ENCODE assay signal across 8 cellular contexts in genomic region chr11:111765984-111766833, GRCh38. TPM values are rescaled to one million over a fixed set of nuclear protein-coding genes. Genes with fewer than 3 reads are reported as not detected.
DNase-seq lines count a peak whose midpoint lies in the region; ATAC-seq and TF ChIP-seq lines count a peak whose summit lies in the region.

TSS of gene PPP2R1B (minus strand) at chr11:111766389. CDS start at chr11:111766361, 28 bp downstream.

- H3K4me1 Mint-ChIP-seq in activated CD4-positive, alpha-beta T cell treated with anti-CD3 and anti-CD28 coated beads, Interleukin-2, amount 10 ng/mL, durations not matched to agents 24 days and 14 days = peaks cover 31% of the 10 kb centered on the region

- H3K4me3 ChIP-seq in coronary artery = peak within 1 kb of the TSS; percentile 93

- H3K9me3 Mint-ChIP-seq in activated CD4-positive, alpha-beta T cell treated with anti-CD3 and anti-CD28 coated beads, Interleukin-2, amount 10 ng/mL, durations not matched to agents 24 days and 14 days = no peaks in the 10 kb centered on the region

- H3K27me3 Mint-ChIP-seq in activated CD4-positive, alpha-beta T cell treated with anti-CD3 and anti-CD28 coated beads, Interleukin-2, amount 10 ng/mL, durations not matched to agents 24 days and 14 days = no peaks in the 10 kb centered on the region

- ATAC-seq in GM19035 (IDR thresholded peaks at IDR 0.05; ENCODE audit: unreplicated experiment) (peak; percentile 93), HG03342 (IDR thresholded peaks at IDR 0.05; ENCODE audit: unreplicated experiment) (peak; percentile 86), left colon (peak; percentile 94)

- H3K27ac Mint-ChIP-seq in activated CD4-positive, alpha-beta T cell treated with anti-CD3 and anti-CD28 coated beads, Interleukin-2, amount 10 ng/mL, durations not matched to agents 24 days and 14 days = peak within 1 kb of the TSS; percentile 98

- H3K4me3 Mint-ChIP-seq in activated CD4-positive, alpha-beta T cell treated with anti-CD3 and anti-CD28 coated beads, Interleukin-2, amount 10 ng/mL, durations not matched to agents 24 days and 14 days = peak within 1 kb of the TSS; percentile 85

- H3K36me3 Mint-ChIP-seq in activated CD4-positive, alpha-beta T cell treated with anti-CD3 and anti-CD28 coated beads, Interleukin-2, amount 10 ng/mL, durations not matched to agents 24 days and 14 days (ENCODE audit: low read depth) = peaks cover 35% of the 10 kb centered on the region

- TF ChIP-seq CTCF in coronary artery (IDR thresholded peaks at IDR 0.05) = no peak

- peak within 1 kb of the TSS; percentile 92 to 95 for H3K27ac ChIP-seq in coronary artery

- intact Hi-C loops in activated CD4-positive, alpha-beta T cell treated with anti-CD3 and anti-CD28 coated beads, Interleukin-2, amount 10 ng/mL, durations not matched to agents 24 days and 14 days (cut with micrococcal nuclease) = loop anchor here (1.0 to 5.0 kb wide), 6 partner anchors 75 to 306 kb away; partner anchors contain the start of genes CFAP68, DLAT, FDXACB1 and NKAPD1
- intact Hi-C loops in left colon (cut with DNase I, micrococcal nuclease) = loop anchor here in 1 of 2 donors (5.0 kb wide), 1 partner anchor 164 kb away; the partner anchor contains the start of gene SIK2

- peak; percentile 61 to 69 for DNase-seq in AML-193 (lab: John Stamatoyannopoulos, UW)
- peak; percentile 82 for DNase-seq in NCI-H510A treated with DMSO at 0.1 percent for 48 hours (lab: John Stamatoyannopoulos, UW)
- peak; percentile 91 for DNase-seq in activated CD4-positive, alpha-beta T cell treated with anti-CD3 and anti-CD28 coated beads, Interleukin-2, amount 10 ng/mL, durations not matched to agents 24 days and 14 days
- peak; percentile 90 for DNase-seq in coronary artery (ENCODE audit: low spot score)
- DNase-seq in left colon = peak; percentile 72 to 83
- DNase-seq in stimulated activated CD4-positive, alpha-beta T cell treated with anti-CD3 and anti-CD28 coated beads, Interleukin-2, amount 100 ng/mL, for 24 hours = peak; percentile 77 to 78

RNA-seq across cellular contexts. Expression of gene PPP2R1B, which starts in this region (rescaled TPM):
- total RNA-seq in activated CD4-positive, alpha-beta T cell treated with anti-CD3 and anti-CD28 coated beads, Interleukin-2, amount 10 ng/mL, durations not matched to agents 24 days and 14 days = 63.2 and 63.6 TPM in 2 replicates
- total RNA-seq in left colon = 10 to 100 TPM; 45.3 to 45.8 TPM

Comparison
In these comparisons a context has a peak if more than half of its experiments do, and no peak if none do; other contexts are left out.
1. Peak in every context shown above with its lines: DNase-seq, ATAC-seq, H3K4me3 ChIP-seq and H3K27ac ChIP-seq.